In the genomic region with DNA sequence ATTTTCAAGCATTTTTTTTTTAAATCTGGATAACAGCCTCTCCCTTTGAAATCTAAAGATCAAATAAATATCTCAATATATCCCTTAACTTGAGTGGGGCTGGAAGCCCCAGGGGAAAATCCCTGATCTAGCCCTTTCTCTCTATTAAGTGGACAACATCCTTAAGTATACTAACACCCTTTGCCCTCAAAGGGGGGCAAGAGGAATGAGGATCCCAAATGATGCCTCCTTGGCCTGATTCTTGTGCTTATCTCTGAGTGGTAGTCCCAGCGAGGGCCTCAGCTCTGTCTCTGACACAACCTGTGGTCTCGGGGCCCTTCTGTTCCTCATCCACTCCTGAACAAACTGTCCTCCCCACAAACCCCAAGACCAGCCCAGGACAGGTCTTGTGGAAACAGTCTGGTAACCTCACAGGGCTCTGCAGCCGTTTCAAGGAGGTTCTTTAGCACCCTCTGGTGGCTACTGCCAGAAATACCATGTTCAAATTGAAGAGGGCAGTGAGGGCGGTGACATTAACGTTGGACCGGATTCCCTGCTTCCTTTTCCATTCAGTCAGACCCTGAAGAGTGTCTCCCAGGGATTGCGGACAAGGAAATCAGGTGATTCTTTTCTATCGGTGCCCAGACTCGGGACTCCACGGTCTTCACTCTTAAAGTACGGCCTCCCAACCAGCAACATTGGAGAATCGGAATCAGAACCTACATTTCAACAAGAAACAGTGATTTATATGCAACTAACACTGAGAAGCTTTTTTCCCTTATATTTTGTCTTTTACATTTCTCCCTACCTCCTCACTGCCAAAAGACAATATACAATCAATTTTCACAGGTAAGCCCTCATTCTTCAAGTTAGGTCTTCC, we compare ENCODE assay signal across 8 cellular contexts. TPM values are rescaled to one million over a fixed set of nuclear protein-coding genes. Genes with fewer than 3 reads are reported as not detected.
DNase-seq lines count a peak whose midpoint lies in the region; ATAC-seq, FAIRE-seq and TF ChIP-seq lines count a peak whose summit lies in the region.

No MANE protein-coding gene starts in this region.

- H3K27ac ChIP-seq in mammary epithelial cell (ENCODE audit: insufficient read depth, low read depth, low read length), result no peak overlapping the region
- H3K27ac ChIP-seq in kidney (ENCODE audit: low read depth in 2 of 2, low read length in 2 of 2), result no peak overlapping the region

- ATAC-seq in GM18870 (IDR thresholded peaks at IDR 0.05; ENCODE audit: unreplicated experiment) (peak; percentile 82), HG03095 (IDR thresholded peaks at IDR 0.05; ENCODE audit: unreplicated experiment) (peak; percentile 80)

- H3K9me3 ChIP-seq in mammary epithelial cell (replicated peaks; ENCODE audit: insufficient read depth, low read length) (no peaks in the 10 kb centered on the region), kidney (ENCODE audit: control insufficient read depth in 1 of 2, low read length in 2 of 2) (no peaks in the 10 kb centered on the region)

- no peak overlapping the region for H3K4me2 ChIP-seq in mammary epithelial cell (ENCODE audit: insufficient read depth, low read depth, low read length)

- H3K36me3 ChIP-seq in mammary epithelial cell (ENCODE audit: insufficient read depth, low read length) (no peaks in the 10 kb centered on the region), kidney (ENCODE audit: control insufficient read depth in 1 of 2, insufficient read depth in 2 of 2, low read length in 2 of 2) (no peaks in the 10 kb centered on the region)

- BruUV-seq in mammary epithelial cell (replicated peaks; lab: Mats Ljungman, UMichigan), result no TSS peak

- H3K4me1 ChIP-seq in mammary epithelial cell (ENCODE audit: insufficient read depth, low read length) (peaks cover 10% of the 10 kb centered on the region), kidney (ENCODE audit: control insufficient read depth in 1 of 2, insufficient read depth in 1 of 2, low read depth in 1 of 2, low read length in 2 of 2) (no peaks in the 10 kb centered on the region)

- H3K4me3 ChIP-seq in WI38 (ENCODE audit: low read depth, low read length), result no peak overlapping the region
- H3K4me3 ChIP-seq in mammary epithelial cell (replicated peaks in 1 of 3; ENCODE audit: insufficient read depth in 1 of 3, low read depth in 2 of 3, low read length in 3 of 3), result no peak overlapping the region
- no peak overlapping the region for H3K4me3 ChIP-seq in kidney (ENCODE audit: low read length in 2 of 2)

- CTCF ChIA-PET in mammary epithelial cell (lab: Charles Lee; ENCODE audit: low non-redundant PET), result interaction anchor here (0.5 to 0.6 kb wide), 2 partner anchors 70 to 544 kb away, joined by 4 to 8 read pairs; no protein-coding TSS in a partner anchor

- DNase-seq in AG08396 (ENCODE audit: low spot score) (peak; percentile 69), NCI-H2171 treated with DMSO at 0.1 percent for 48 hours (lab: John Stamatoyannopoulos, UW) (peak; percentile 8), mammary epithelial cell (peak; percentile 59), kidney (no peak)
- peak; percentile 30 for DNase-seq in stimulated activated CD4-positive, alpha-beta T cell treated with anti-CD3 and anti-CD28 coated beads, Interleukin-2, amount 100 ng/mL, for 4 hours (ENCODE audit: low read depth)

- 24% methylated on average over 9 of the region's 12 CpGs for WGBS in mammary epithelial cell (ENCODE audit: low coverage, missing lambda C conversion rate)

- H3K9ac ChIP-seq in mammary epithelial cell (ENCODE audit: insufficient read depth, low read length) (no peak overlapping the region), kidney (ENCODE audit: low read length in 2 of 2) (no peak overlapping the region)

- H4K20me1 ChIP-seq in mammary epithelial cell (ENCODE audit: insufficient read depth, low read length), result no peaks in the 10 kb centered on the region

- TF ChIP-seq CTCF in WI38 (IDR thresholded peaks at IDR 0.05; ENCODE audit: low read depth, low read length) (peak; percentile 88), mammary epithelial cell (conservative IDR thresholded peaks at IDR 0.05 in 1 of 2, IDR thresholded peaks at IDR 0.05 in 1 of 2; ENCODE audit: extremely low read depth in 1 of 2, insufficient read depth in 1 of 2, low read depth in 1 of 2, low read length in 2 of 2) (peak; percentile 75 to 84), kidney (IDR thresholded peaks at IDR 0.05; ENCODE audit: borderline replicate concordance, extremely low read depth, insufficient read depth) (peak; percentile 75)

- no peaks in the 10 kb centered on the region for H3K79me2 ChIP-seq in mammary epithelial cell (ENCODE audit: insufficient read depth, low read length)

- in situ Hi-C loops in mammary epithelial cell (cut with MboI; ENCODE audit: low sequenced_read_pairs in 2 of 2), result loop anchor here in 1 of 2 donors (5.0 to 25.0 kb wide), 2 partner anchors 231 to 381 kb away; no protein-coding TSS in a partner anchor

- peak overlapping the region; percentile 14 for H2AFZ ChIP-seq in mammary epithelial cell (ENCODE audit: low read depth, low read length)

- H3K27me3 ChIP-seq in mammary epithelial cell (ENCODE audit: insufficient read depth, low read length), result no peaks in the 10 kb centered on the region

- dilution Hi-C loops in mammary epithelial cell (cut with HindIII; ENCODE audit: low sequenced_read_pairs), result no loop called here

- intact Hi-C loops in mammary epithelial cell (cut with micrococcal nuclease) (loop anchor here (1.0 to 5.0 kb wide), 5 partner anchors 80 to 252 kb away; no protein-coding TSS in a partner anchor), kidney (cut with DNase I) (no loop called here)

- FAIRE-seq in kidney (lab: Jason Lieb, UNC), result no peak

RNA-seq across cellular contexts. Expression of gene CXCL13, which starts 13.0 kb away (rescaled TPM):
- total RNA-seq in mammary epithelial cell (not detected), kidney (6.5 TPM)
- polyA plus RNA-seq in mammary epithelial cell (not detected), kidney (ENCODE audit: insufficient read depth, low read depth, low replicate concordance) (not detected)
- not detected for polyA minus RNA-seq in mammary epithelial cell
